Comparison of ENCODE assay signal across 14 cellular contexts in the genomic region with DNA sequence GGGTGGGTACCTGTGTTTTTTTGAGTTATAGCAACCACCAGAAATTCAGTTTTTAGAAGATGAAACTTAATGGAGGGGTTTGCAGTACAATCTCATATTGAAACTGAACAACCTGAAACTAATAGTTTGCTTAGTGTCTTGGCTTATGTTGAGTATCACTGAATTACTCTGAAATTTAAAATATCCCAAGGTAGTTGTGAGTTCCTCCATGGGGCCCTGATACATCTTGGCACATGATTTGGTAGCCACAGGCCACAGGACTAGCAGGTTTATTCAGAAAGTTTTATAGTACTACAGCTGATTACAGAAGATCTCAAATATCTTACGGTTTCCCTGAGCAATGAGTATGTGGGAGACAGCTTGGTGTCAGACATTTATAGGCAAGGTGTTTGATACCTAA. TPM values are rescaled to one million over a fixed set of nuclear protein-coding genes. Genes with fewer than 3 reads are reported as not detected.
A peak's percentile ranks its signal among the peaks of the same experiment; 100 is the strongest.
DNase-seq lines count a peak whose midpoint lies in the region; ATAC-seq, FAIRE-seq and TF ChIP-seq lines count a peak whose summit lies in the region.
"Had no signal": no experiment of that assay in that cellular context is flagged by ENCODE, and none has a peak within 500 bp of the region (broad histone marks: within the 10 kb centered on the region; RNA-seq: fewer than 3 reads in every experiment).

No MANE protein-coding gene starts in this region.

- H3K27ac Mint-ChIP-seq in CD8-positive, alpha-beta T cell: peak overlapping the region; percentile 65
- peak overlapping the region in 1 of 2 donors; percentile 56 for H3K27ac Mint-ChIP-seq in effector memory CD8-positive, alpha-beta T cell
- no peak overlapping the region for H3K27ac Mint-ChIP-seq in glutamatergic neuron (ENCODE audit: unreplicated experiment)
- H3K27ac Mint-ChIP-seq: dendritic cell treated with granulocyte-macrophage colony-stimulating factor and Interleukin-4, amounts not matched to agents 40 ng/mL and 50 ng/mL, for 4 days had no signal

- TF ChIP-seq CTCF in CD8-positive, alpha-beta T cell (IDR thresholded peaks at IDR 0.05): no peak
- TF ChIP-seq CTCF in GM20000 (IDR thresholded peaks at IDR 0.05; ENCODE audit: extremely low read depth, missing control alignments) (no peak), glutamatergic neuron (IDR thresholded peaks at IDR 0.05; ENCODE audit: partially characterized antibody, unreplicated experiment) (no peak)

- FAIRE-seq in small intestine (lab: Jason Lieb, UNC): no peak

- H3K36me3 ChIP-seq in CD8-positive, alpha-beta T cell (ENCODE audit: insufficient read depth, low read length): peaks cover 7% of the 10 kb centered on the region
- no peaks in the 10 kb centered on the region for H3K36me3 ChIP-seq in small intestine (ENCODE audit: control insufficient read depth in 2 of 2, insufficient read depth in 2 of 2, low read length in 2 of 2)

- POLR2A ChIA-PET in CD8-positive, alpha-beta T cell (lab: Charles Lee): interaction anchor here (0.6 to 3.2 kb wide), 4 partner anchors 10 to 41 kb away, joined by 3 to 19 read pairs (median 4); a partner anchor contains a TSS

- WGBS in small intestine, 3 donors: 8 to 55% (median 28%) methylated on average over 1 of the region's 1 CpG

- H3K4me1 Mint-ChIP-seq in CD8-positive, alpha-beta T cell (ENCODE audit: low read depth): peaks cover 74% of the 10 kb centered on the region
- peaks cover 31 to 61% of the 10 kb centered on the region in 2 donors for H3K4me1 Mint-ChIP-seq in effector memory CD8-positive, alpha-beta T cell (ENCODE audit: low read depth in 2 of 2)
- H3K4me1 Mint-ChIP-seq in glutamatergic neuron (ENCODE audit: low read depth, unreplicated experiment): peaks cover 1% of the 10 kb centered on the region

- no peak for ATAC-seq in CD8-positive, alpha-beta T cell
- ATAC-seq in HG03442 (IDR thresholded peaks at IDR 0.05; ENCODE audit: unreplicated experiment) (peak; percentile 47), Right ventricle myocardium inferior (no peak)
- peak; percentile 9 for ATAC-seq in effector memory CD8-positive, alpha-beta T cell (replicated peaks)

- no peaks in the 10 kb centered on the region for H3K27me3 ChIP-seq in CD8-positive, alpha-beta T cell (ENCODE audit: insufficient read depth, low read length)
- H3K27me3 ChIP-seq in small intestine (ENCODE audit: control insufficient read depth in 2 of 2, insufficient read depth in 2 of 2, low read length in 2 of 2): no peaks in the 10 kb centered on the region
- H3K27me3 ChIP-seq: heart right ventricle had no signal

- no peak overlapping the region for H3K4me3 Mint-ChIP-seq in CD8-positive, alpha-beta T cell
- no peak overlapping the region for H3K4me3 Mint-ChIP-seq in effector memory CD8-positive, alpha-beta T cell
- H3K4me3 Mint-ChIP-seq in glutamatergic neuron (ENCODE audit: unreplicated experiment): no peak overlapping the region
- H3K4me3 Mint-ChIP-seq: dendritic cell treated with granulocyte-macrophage colony-stimulating factor and Interleukin-4, amounts not matched to agents 40 ng/mL and 50 ng/mL, for 4 days had no signal

- no peak for DNase-seq in CD8-positive, alpha-beta T cell
- DNase-seq in GM20000 (ENCODE audit: low spot score) (peak; percentile 19), glutamatergic neuron (no peak), small intestine (no peak), AML-193 (lab: John Stamatoyannopoulos, UW) (no peak), Right ventricle myocardium inferior (ENCODE audit: missing footprints) (no peak)
- no peak for DNase-seq in effector memory CD8-positive, alpha-beta T cell
- DNase-seq: DMS 273 treated with DMSO at 0.1 percent for 48 hours, heart right ventricle, NCI-H1694 treated with DMSO at 0.1 percent for 48 hours, SHP77 treated with DMSO at 0.1 percent for 48 hours, trophoblast cell had no signal

- H3K27me3 Mint-ChIP-seq in CD8-positive, alpha-beta T cell (ENCODE audit: low read depth): no peaks in the 10 kb centered on the region
- no peaks in the 10 kb centered on the region for H3K27me3 Mint-ChIP-seq in effector memory CD8-positive, alpha-beta T cell
- H3K27me3 Mint-ChIP-seq in glutamatergic neuron (ENCODE audit: unreplicated experiment): no peaks in the 10 kb centered on the region
- H3K27me3 Mint-ChIP-seq: dendritic cell treated with granulocyte-macrophage colony-stimulating factor and Interleukin-4, amounts not matched to agents 40 ng/mL and 50 ng/mL, for 4 days had no signal

- no peaks in the 10 kb centered on the region for H3K9me3 Mint-ChIP-seq in CD8-positive, alpha-beta T cell
- no peaks in the 10 kb centered on the region for H3K9me3 Mint-ChIP-seq in effector memory CD8-positive, alpha-beta T cell
- no peaks in the 10 kb centered on the region for H3K9me3 Mint-ChIP-seq in glutamatergic neuron (ENCODE audit: unreplicated experiment)
- H3K9me3 Mint-ChIP-seq: dendritic cell treated with granulocyte-macrophage colony-stimulating factor and Interleukin-4, amounts not matched to agents 40 ng/mL and 50 ng/mL, for 4 days had no signal

- peaks cover 38% of the 10 kb centered on the region for H3K36me3 Mint-ChIP-seq in CD8-positive, alpha-beta T cell
- peaks cover 72% of the 10 kb centered on the region for H3K36me3 Mint-ChIP-seq in effector memory CD8-positive, alpha-beta T cell (ENCODE audit: insufficient read depth)
- no peaks in the 10 kb centered on the region for H3K36me3 Mint-ChIP-seq in glutamatergic neuron (ENCODE audit: unreplicated experiment)

- no peak overlapping the region for H3K27ac ChIP-seq in CD8-positive, alpha-beta T cell (ENCODE audit: low read depth, low read length)
- no peak overlapping the region for H3K27ac ChIP-seq in small intestine (ENCODE audit: low read depth in 1 of 2, low read length in 1 of 2)
- H3K27ac ChIP-seq: heart right ventricle had no signal

- H3K9me3 ChIP-seq in CD8-positive, alpha-beta T cell (ENCODE audit: low read length): no peaks in the 10 kb centered on the region
- H3K9me3 ChIP-seq in small intestine (ENCODE audit: control insufficient read depth, low read depth): no peaks in the 10 kb centered on the region
- H3K9me3 ChIP-seq: heart right ventricle had no signal

- intact Hi-C loops in CD8-positive, alpha-beta T cell (cut with DNase I, micrococcal nuclease): no loop called here
- intact Hi-C loops in Right ventricle myocardium inferior (cut with DNase I): no loop called here

- H3K4me3 ChIP-seq in CD8-positive, alpha-beta T cell (ENCODE audit: low read depth, low read length): no peak overlapping the region
- no peak overlapping the region for H3K4me3 ChIP-seq in small intestine (ENCODE audit: low read depth in 1 of 2, low read length in 2 of 2)
- H3K4me3 ChIP-seq: heart right ventricle had no signal

- CTCF ChIA-PET in CD8-positive, alpha-beta T cell (lab: Charles Lee): interaction anchor here (1.6 kb wide), 1 partner anchor 41 kb away, joined by 3 read pairs; no protein-coding TSS in a partner anchor

- H3K4me1 ChIP-seq in CD8-positive, alpha-beta T cell (ENCODE audit: insufficient read depth, low read length): peaks cover 72% of the 10 kb centered on the region
- H3K4me1 ChIP-seq in small intestine (ENCODE audit: control insufficient read depth in 2 of 2, insufficient read depth in 1 of 2, low read depth in 1 of 2, low read length in 1 of 2): peaks cover 7 to 10% of the 10 kb centered on the region in 2 donors

RNA-seq across cellular contexts. Expression of a gene that starts 10.4 kb away (rescaled TPM):
- 100 to 1,000 TPM; 148 to 154 TPM for total RNA-seq in CD8-positive, alpha-beta T cell
- total RNA-seq in glutamatergic neuron (ENCODE audit: unreplicated experiment): 180 TPM
- polyA plus RNA-seq in small intestine: 100 to 1,000 TPM; 130 to 222 (median 139) TPM
- 132 TPM for total RNA-seq in Right ventricle myocardium inferior

RNA-seq across cellular contexts. Expression of a gene that starts 31.9 kb away (rescaled TPM):
- 100 to 1,000 TPM; 417 to 429 TPM for total RNA-seq in CD8-positive, alpha-beta T cell
- total RNA-seq in glutamatergic neuron (ENCODE audit: unreplicated experiment) (735 TPM), Right ventricle myocardium inferior (3,152 TPM)
- 1,000 to 10,000 TPM in 2 of 3 donors, 100 to 1,000 TPM in 1; 898 to 1,455 (median 1,096) TPM for polyA plus RNA-seq in small intestine

RNA-seq across cellular contexts. Expression of a gene that starts 47.4 kb away (rescaled TPM):
- 1,000 to 10,000 TPM; 1,373 to 1,407 TPM for total RNA-seq in CD8-positive, alpha-beta T cell
- total RNA-seq in glutamatergic neuron (ENCODE audit: unreplicated experiment): 589 TPM
- 1,000 to 10,000 TPM; 1,571 to 1,944 (median 1,742) TPM for polyA plus RNA-seq in small intestine
- 432 TPM for total RNA-seq in Right ventricle myocardium inferior

RNA-seq across cellular contexts. Expression of a gene that starts 47.6 kb away (rescaled TPM):
- total RNA-seq in CD8-positive, alpha-beta T cell: 100 to 1,000 TPM; 197 to 198 TPM
- total RNA-seq in glutamatergic neuron (ENCODE audit: unreplicated experiment) (196 TPM), Right ventricle myocardium inferior (31.4 TPM)
- 10 to 100 TPM; 19.2 to 30.7 (median 21.2) TPM for polyA plus RNA-seq in small intestine

Comparison
In these comparisons a context has a peak if more than half of its experiments do, and no peak if none do; other contexts are left out.
1. ATAC-seq: peak in HG03442 (single experiment) and effector memory CD8-positive, alpha-beta T cell (single experiment); none in CD8-positive, alpha-beta T cell (single experiment) and Right ventricle myocardium inferior (single experiment).